ENCODE assay signal across 15 cellular contexts in genomic region chr15:74569731-74570070, GRCh38. TPM values are rescaled to one million over a fixed set of nuclear protein-coding genes. Genes with fewer than 3 reads are reported as not detected.
A peak's percentile ranks its signal among the peaks of the same experiment; 100 is the strongest.
DNase-seq lines count a peak whose midpoint lies in the region; ATAC-seq and TF ChIP-seq lines count a peak whose summit lies in the region.
"Had no signal": no experiment of that assay in that cellular context is flagged by ENCODE, and none has a peak within 500 bp of the region (broad histone marks: within the 10 kb centered on the region; RNA-seq: fewer than 3 reads in every experiment).

No MANE protein-coding gene starts in this region.

- intact Hi-C loops in IMR-90 (cut with micrococcal nuclease) (no loop called here), ascending aorta (cut with DNase I) (loop anchor here (1.0 to 2.0 kb wide), 3 partner anchors 23 to 45 kb away; partner anchors contain the start of genes ARID3B and CLK3), sigmoid colon (cut with DNase I) (no loop called here), testis (cut with DNase I; ENCODE audit: low total_unique reads) (no loop called here)

- TF ChIP-seq CTCF in IMR-90 (conservative IDR thresholded peaks at IDR 0.05; ENCODE audit: low read depth, low read length) (no peak), ascending aorta (IDR thresholded peaks at IDR 0.05) (no peak), sigmoid colon (IDR thresholded peaks at IDR 0.05) (no peak), GM10266 (IDR thresholded peaks at IDR 0.05; ENCODE audit: control insufficient read depth, insufficient read depth, low read depth, missing control alignments) (no peak), coronary artery (IDR thresholded peaks at IDR 0.05) (no peak), testis (IDR thresholded peaks at IDR 0.05) (no peak)

- CTCF ChIA-PET in IMR-90 (lab: Yijun Ruan, JAX): no interaction called here

- peaks cover 25% of the 10 kb centered on the region for H4K20me1 ChIP-seq in IMR-90 (ENCODE audit: insufficient read depth, low read length)

- H4K91ac ChIP-seq in IMR-90 (ENCODE audit: insufficient read depth, low read depth, low read length): no peak overlapping the region

- H3K4me3 ChIP-seq in IMR-90 (ENCODE audit: insufficient read depth, low read depth, low read length) (no peak overlapping the region), ascending aorta (no peak overlapping the region), mesendoderm (ENCODE audit: low read length) (no peak overlapping the region), sigmoid colon (no peak overlapping the region), coronary artery (no peak overlapping the region), testis (no peak overlapping the region)

- H3K36me3 ChIP-seq in IMR-90 (ENCODE audit: control insufficient read depth, insufficient read depth, low read length) (peaks cover 10% of the 10 kb centered on the region), ascending aorta (peaks cover 17 to 20% of the 10 kb centered on the region in 2 donors), mesendoderm (ENCODE audit: control insufficient read depth, insufficient read depth, low read length) (no peaks in the 10 kb centered on the region), sigmoid colon (peaks cover 0 to 23% (median 3%) of the 10 kb centered on the region in 4 donors), testis (ENCODE audit: low read depth, missing control alignments) (peaks cover 4% of the 10 kb centered on the region)
- H3K36me3 ChIP-seq: BE2C had no signal

- H3K27me3 ChIP-seq in IMR-90 (ENCODE audit: control insufficient read depth, insufficient read depth, low read length) (no peaks in the 10 kb centered on the region), ascending aorta (no peaks in the 10 kb centered on the region), mesendoderm (ENCODE audit: insufficient read depth, low read length, poor library complexity) (no peaks in the 10 kb centered on the region), sigmoid colon (no peaks in the 10 kb centered on the region), testis (no peaks in the 10 kb centered on the region)
- H3K27me3 ChIP-seq: BE2C had no signal

- no peak overlapping the region for H3K23ac ChIP-seq in IMR-90 (ENCODE audit: low read depth, low read length)
- no peak overlapping the region for H3K23ac ChIP-seq in mesendoderm (ENCODE audit: low read length)

- POLR2A ChIA-PET in IMR-90 (lab: Charles Lee; ENCODE audit: unreplicated experiment): no interaction called here

- no TSS peak for BruUV-seq in IMR-90 (replicated peaks; lab: Mats Ljungman, UMichigan)

- no peak overlapping the region for H2BK20ac ChIP-seq in IMR-90 (ENCODE audit: low read depth, low read length)

- H2BK120ac ChIP-seq in IMR-90 (ENCODE audit: low read depth, low read length): no peak overlapping the region
- H2BK120ac ChIP-seq in mesendoderm (ENCODE audit: low read depth, low read length): no peak overlapping the region

- H3K18ac ChIP-seq in IMR-90 (ENCODE audit: low read depth, low read length): no peak overlapping the region
- H3K18ac ChIP-seq in mesendoderm (ENCODE audit: low read length): no peak overlapping the region

- no peak overlapping the region for H3K9ac ChIP-seq in IMR-90 (ENCODE audit: low read depth, low read length)
- no peak overlapping the region for H3K9ac ChIP-seq in mesendoderm (ENCODE audit: low read length)

- H2BK5ac ChIP-seq in IMR-90 (ENCODE audit: low read depth, low read length, poor library complexity, severe bottlenecking) (no peak overlapping the region), mesendoderm (ENCODE audit: low read length) (no peak overlapping the region)

- no peak for TF ChIP-seq POLR2A in IMR-90 (IDR thresholded peaks at IDR 0.05; ENCODE audit: low read depth, low read length)
- no peak for TF ChIP-seq POLR2A in sigmoid colon (IDR thresholded peaks at IDR 0.05)
- TF ChIP-seq POLR2A in testis (IDR thresholded peaks at IDR 0.05): no peak

- H3K4me2 ChIP-seq in IMR-90 (ENCODE audit: low read depth, low read length): no peak overlapping the region
- H3K4me2 ChIP-seq in mesendoderm (ENCODE audit: low read length): no peak overlapping the region

- H3K9me3 ChIP-seq in IMR-90 (ENCODE audit: control insufficient read depth, insufficient read depth, low read length): no peaks in the 10 kb centered on the region
- H3K9me3 ChIP-seq in ascending aorta: no peaks in the 10 kb centered on the region
- H3K9me3 ChIP-seq in sigmoid colon: no peaks in the 10 kb centered on the region
- no peaks in the 10 kb centered on the region for H3K9me3 ChIP-seq in testis
- H3K9me3 ChIP-seq: BE2C had no signal

- H4K8ac ChIP-seq in IMR-90 (ENCODE audit: low read depth in 2 of 2, low read length in 2 of 2) (no peak overlapping the region), mesendoderm (ENCODE audit: low read depth, low read length) (no peak overlapping the region)

- no peak overlapping the region for H3K4ac ChIP-seq in IMR-90 (ENCODE audit: low read depth, low read length)
- H3K4ac ChIP-seq in mesendoderm (ENCODE audit: low read depth, low read length): no peak overlapping the region

- H3K4me1 ChIP-seq in IMR-90 (ENCODE audit: control insufficient read depth, insufficient read depth, low read length) (peaks cover 5% of the 10 kb centered on the region), ascending aorta (peaks cover 2 to 20% of the 10 kb centered on the region in 2 donors), mesendoderm (ENCODE audit: control insufficient read depth, low read depth, low read length) (peaks cover 15% of the 10 kb centered on the region), sigmoid colon (peaks cover 0 to 22% (median 16%) of the 10 kb centered on the region in 4 donors), testis (no peaks in the 10 kb centered on the region)

- H2AFZ ChIP-seq in IMR-90 (replicated peaks; ENCODE audit: low read length, poor library complexity): no peak overlapping the region

- DNase-seq in IMR-90: no peak
- DNase-seq in ascending aorta (ENCODE audit: low spot score in 2 of 2): no peak
- DNase-seq in mesendoderm: no peak
- no peak for DNase-seq in sigmoid colon
- DNase-seq in GM10266 (ENCODE audit: extremely low spot score): no peak
- no peak for DNase-seq in NCI-H226
- no peak for DNase-seq in coronary artery (ENCODE audit: low spot score)
- no peak for DNase-seq in testis
- DNase-seq: BE2C; CD4-positive, alpha-beta memory T cell; DMS79 treated with DMSO at 0.1 percent for 48 hours; NCI-H146; NCI-H2081 treated with DMSO at 0.1 percent for 48 hours; NCI-H524 treated with DMSO at 0.1 percent for 48 hours had no signal

- no peak overlapping the region for H3K14ac ChIP-seq in IMR-90 (replicated peaks; ENCODE audit: low read depth, low read length)

- peaks cover 4% of the 10 kb centered on the region for H3K9me1 ChIP-seq in IMR-90 (ENCODE audit: insufficient read depth, low read length)

- H4K5ac ChIP-seq in IMR-90 (ENCODE audit: low read depth, low read length) (no peak overlapping the region), mesendoderm (ENCODE audit: low read length) (no peak overlapping the region)

- no peak for ATAC-seq in IMR-90 (ENCODE audit: low read depth)
- ATAC-seq: HCT116 had no signal

- H2AK9ac ChIP-seq in IMR-90 (replicated peaks; ENCODE audit: low read depth, low read length, poor library complexity): no peak overlapping the region

- H3K27ac ChIP-seq in IMR-90 (ENCODE audit: insufficient read depth, low read length): no peak overlapping the region
- peak overlapping the region; percentile 80 to 90 for H3K27ac ChIP-seq in ascending aorta
- H3K27ac ChIP-seq in mesendoderm (ENCODE audit: low read depth, low read length): peak overlapping the region; percentile 20
- peak overlapping the region in 3 of 4 donors; percentile 37 to 65 (median 49) for H3K27ac ChIP-seq in sigmoid colon
- peak overlapping the region in 1 of 2 donors; percentile 78 for H3K27ac ChIP-seq in coronary artery
- no peak overlapping the region for H3K27ac ChIP-seq in testis

- dilution Hi-C loops in IMR-90 (cut with HindIII; ENCODE audit: low sequenced_read_pairs, unreplicated experiment): no loop called here

- H3K56ac ChIP-seq in IMR-90 (ENCODE audit: extremely low read depth, insufficient read depth, low read length) (no peak overlapping the region), mesendoderm (ENCODE audit: low read length) (no peak overlapping the region)

- H3K79me1 ChIP-seq in IMR-90 (ENCODE audit: low read depth in 1 of 2, low read length in 2 of 2): peaks cover 45 to 55% of the 10 kb centered on the region in 2 experiments
- H3K79me1 ChIP-seq in mesendoderm (ENCODE audit: low read length): peaks cover 20% of the 10 kb centered on the region

- peaks cover 24% of the 10 kb centered on the region for H3K79me2 ChIP-seq in mesendoderm (ENCODE audit: control insufficient read depth, insufficient read depth, low read length)

- H2AK5ac ChIP-seq in IMR-90 (ENCODE audit: low read depth, low read length) (peak overlapping the region; percentile 12; the same call in 1 of the 2 replicates), mesendoderm (ENCODE audit: low read length) (no peak overlapping the region)

- no peak for TF ChIP-seq EP300 in sigmoid colon (IDR thresholded peaks at IDR 0.05)

- 86% methylated on average over 1 of the region's 4 CpGs; no CpG with 5 or more reads in 1 of the 2 experiments for WGBS in IMR-90 (ENCODE audit: extremely low coverage in 2 of 2, insufficient read length in 1 of 2), 2 experiments
- WGBS in mesendoderm (ENCODE audit: extremely low coverage, insufficient coverage, low lambda C conversion rate): no CpG with 5 or more reads among the region's 4 CpGs
- 84 to 88% methylated on average over 4 of the region's 4 CpGs for WGBS in sigmoid colon, 2 donors
- 74 to 87% methylated on average over 4 of the region's 4 CpGs for WGBS in testis, 2 donors

- in situ Hi-C loops in IMR-90 (cut with MboI; ENCODE audit: low sequenced_read_pairs): no loop called here

- H2BK15ac ChIP-seq in IMR-90 (ENCODE audit: low read depth, low read length): no peak overlapping the region
- no peak overlapping the region for H2BK15ac ChIP-seq in mesendoderm (replicated peaks; ENCODE audit: low read depth)

- no peak for TF ChIP-seq RAD21 in IMR-90 (IDR thresholded peaks at IDR 0.05; ENCODE audit: low read length)

RNA-seq across cellular contexts. Expression of gene ARID3B, which starts 28.7 kb away (rescaled TPM):
- total RNA-seq in IMR-90 (2012; rRNA removed) (2.5 TPM in 2 replicates), ascending aorta (13.3 TPM), sigmoid colon (1 to 10 TPM; 2.3 to 9.7 (median 3.4) TPM), testis (10 to 100 TPM; 53.7 to 58.1 TPM)
- polyA plus RNA-seq in IMR-90 (2012; rRNA removed) (5.0 and 5.9 TPM in 2 replicates), sigmoid colon (1 to 10 TPM; 5.3 to 9.3 (median 5.4) TPM), testis (ENCODE audit: insufficient read depth, low read depth, low replicate concordance) (50.3 TPM)
- 1.6 and 2.6 TPM in 2 replicates for polyA plus RNA-seq in IMR-90 (2012; cell fraction: cytosol; rRNA removed)
- 32.3 and 36.4 TPM in 2 replicates for polyA plus RNA-seq in IMR-90 (2012; cell fraction: nucleus; rRNA removed; ENCODE audit: low replicate concordance)
- 99.9 TPM for polyA plus RNA-seq in mesendoderm (2013, experiment 1 of 2)
- 98.8 TPM for polyA plus RNA-seq in mesendoderm (2013, experiment 2 of 2)

RNA-seq across cellular contexts. Expression of gene CLK3, which starts 45.9 kb away (rescaled TPM):
- 114 and 117 TPM in 2 replicates for total RNA-seq in IMR-90 (2012; rRNA removed)
- polyA plus RNA-seq in IMR-90 (2012; rRNA removed): 77.0 and 84.7 TPM in 2 replicates
- polyA plus RNA-seq in IMR-90 (2012; cell fraction: cytosol; rRNA removed): 109 and 121 TPM in 2 replicates
- polyA plus RNA-seq in IMR-90 (2012; cell fraction: nucleus; rRNA removed; ENCODE audit: low replicate concordance): 295 and 379 TPM in 2 replicates
- total RNA-seq in ascending aorta: 154 TPM
- 35.9 TPM for polyA plus RNA-seq in mesendoderm (2013, experiment 1 of 2)
- 38.3 TPM for polyA plus RNA-seq in mesendoderm (2013, experiment 2 of 2)
- 100 to 1,000 TPM in 3 of 4 donors, 10 to 100 TPM in 1; 73.1 to 124 (median 115) TPM for total RNA-seq in sigmoid colon
- 10 to 100 TPM; 59.5 to 75.5 (median 60.1) TPM for polyA plus RNA-seq in sigmoid colon
- total RNA-seq in testis: 100 to 1,000 TPM; 162 to 197 TPM
- polyA plus RNA-seq in testis (ENCODE audit: insufficient read depth, low read depth, low replicate concordance): 137 TPM

Comparison
In these comparisons a context has a peak if more than half of its experiments do, and no peak if none do; other contexts are left out.
1. H3K27ac ChIP-seq: peak in ascending aorta (2 of 2), mesendoderm (single experiment) and sigmoid colon (3 of 4); none in IMR-90 (single experiment) and testis (0 of 2).